13 cellular contexts compared by ENCODE assay signal in the genomic region with DNA sequence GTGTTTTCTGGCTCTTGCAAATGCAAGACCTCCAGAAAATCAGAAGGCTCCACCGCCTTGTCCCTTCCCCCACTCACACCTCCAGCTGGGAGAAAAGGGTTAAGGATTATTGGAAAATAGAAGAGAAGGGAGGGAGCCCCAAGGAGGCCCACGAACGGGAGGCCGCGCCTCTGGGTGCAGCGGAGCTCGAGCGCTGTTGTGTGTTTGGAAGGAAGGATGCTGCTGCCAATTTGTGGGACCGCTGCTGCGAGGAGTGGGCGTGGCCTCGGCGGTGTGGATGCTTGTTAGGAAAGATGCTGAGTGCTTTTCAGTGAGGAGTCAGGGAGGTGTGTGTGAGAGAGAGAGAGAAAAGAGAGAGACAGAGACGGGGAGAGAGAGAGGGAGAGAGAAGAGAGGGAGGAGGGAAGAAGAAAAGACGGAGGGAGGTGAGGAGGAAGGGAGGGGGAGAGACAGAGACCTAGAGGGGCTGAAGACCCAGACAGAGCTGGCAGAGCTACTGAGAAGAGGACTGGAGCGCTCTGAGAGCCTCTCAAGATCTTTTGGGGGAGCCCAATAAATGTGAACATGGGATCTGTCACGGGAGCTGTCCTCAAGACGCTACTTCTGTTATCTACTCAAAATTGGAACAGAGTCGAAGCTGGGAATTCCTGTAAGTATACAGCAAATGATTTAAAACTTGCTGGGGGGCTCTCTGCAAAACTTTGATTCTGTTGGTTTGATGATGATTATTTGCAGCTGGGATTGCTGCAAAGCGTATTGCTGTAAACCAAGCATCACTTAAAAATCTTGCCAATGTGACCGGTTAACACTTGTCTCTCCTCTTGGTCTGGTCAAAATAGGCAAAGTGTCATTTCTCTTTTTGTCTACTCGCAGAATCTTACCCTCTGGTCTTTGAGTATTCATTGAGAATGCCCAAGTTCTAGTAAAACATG.
A peak's percentile ranks its signal among the peaks of the same experiment; 100 is the strongest.
DNase-seq lines count a peak whose midpoint lies in the region; ATAC-seq lines count a peak whose summit lies in the region.
"Had no signal": no experiment of that assay in that cellular context is flagged by ENCODE, and none has a peak within 500 bp of the region (broad histone marks: within the 10 kb centered on the region; RNA-seq: fewer than 3 reads in every experiment).

TSS of gene CNTNAP4 (plus strand) at position 303 of the 932 bp plus-strand sequence. CDS start at position 565, 262 bp downstream.

- ATAC-seq in HG02852 (IDR thresholded peaks at IDR 0.05; ENCODE audit: unreplicated experiment), result no peak
- ATAC-seq in stimulated activated naive B cell treated with anti-CD40 and anti-IgM and Interleukin-4, amounts not matched to agents 10 μg/mL and 1 μg/mL and 100 μg/mL, for 72 hours (replicated peaks), result no peak

- no peaks in the 10 kb centered on the region for H3K27me3 ChIP-seq in layer of hippocampus (ENCODE audit: control insufficient read depth, insufficient read depth, low read length)

- no peaks in the 10 kb centered on the region for H3K36me3 Mint-ChIP-seq in stimulated activated naive B cell treated with anti-CD40 and anti-IgM and Interleukin-4, amounts not matched to agents 10 μg/mL and 1 μg/mL and 100 μg/mL, for 72 hours

- H3K9me3 Mint-ChIP-seq in stimulated activated naive B cell treated with anti-CD40 and anti-IgM and Interleukin-4, amounts not matched to agents 10 μg/mL and 1 μg/mL and 100 μg/mL, for 72 hours, result peaks cover under 1 to 2% of the 10 kb centered on the region in 2 donors
- H3K9me3 Mint-ChIP-seq: activated CD4-positive, alpha-beta T cell treated with anti-CD3 and anti-CD28 coated beads, Interleukin-2, amount 10 ng/mL, durations not matched to agents 7 days and 5 days; stimulated activated naive CD8-positive, alpha-beta T cell treated with anti-CD3 and anti-CD28 coated beads, Interleukin-15, Interleukin-2, amounts not matched to agents 100 ng/mL and 50 ng/mL, for 24 hours had no signal

- DNase-seq in NCI-H82 (lab: John Stamatoyannopoulos, UW), result peak; percentile 32
- DNase-seq in NCI-H82 treated with DMSO at 0.1 percent for 48 hours (lab: John Stamatoyannopoulos, UW; ENCODE audit: unreplicated experiment), result no peak
- peak; percentile 19 for DNase-seq in astrocyte of the hippocampus (ENCODE audit: low read depth, low spot score)
- peak in 46 of 49 donors; percentile 13 to 91 (median 58) for DNase-seq in substantia nigra (lab: John Stamatoyannopoulos, UW)
- DNase-seq in stimulated activated naive B cell treated with anti-CD40 and anti-IgM and Interleukin-4, amounts not matched to agents 10 μg/mL and 1 μg/mL and 100 μg/mL, for 72 hours, result no peak
- DNase-seq in T-helper 2 cell, result no peak
- DNase-seq: activated CD4-positive, alpha-beta T cell treated with anti-CD3 and anti-CD28 coated beads, Interleukin-2, amount 10 ng/mL, durations not matched to agents 7 days and 5 days; activated naive CD4-positive, alpha-beta T cell treated with anti-CD3 and anti-CD28 coated beads for 36 hours; dermis blood vessel endothelial cell; NCI-H446 had no signal

- H3K27ac ChIP-seq in layer of hippocampus (ENCODE audit: low read depth, low read length) (peak within 1 kb of the TSS; percentile 65), substantia nigra (ENCODE audit: low read depth, low read length, poor library complexity, severe bottlenecking) (peak within 1 kb of the TSS; percentile 89)

- H3K4me1 Mint-ChIP-seq in stimulated activated naive B cell treated with anti-CD40 and anti-IgM and Interleukin-4, amounts not matched to agents 10 μg/mL and 1 μg/mL and 100 μg/mL, for 72 hours, result no peaks in the 10 kb centered on the region
- H3K4me1 Mint-ChIP-seq: activated CD4-positive, alpha-beta T cell treated with anti-CD3 and anti-CD28 coated beads, Interleukin-2, amount 10 ng/mL, durations not matched to agents 7 days and 5 days had no signal

- peaks cover 8 to 18% of the 10 kb centered on the region in 2 donors for H3K27me3 Mint-ChIP-seq in stimulated activated naive B cell treated with anti-CD40 and anti-IgM and Interleukin-4, amounts not matched to agents 10 μg/mL and 1 μg/mL and 100 μg/mL, for 72 hours
- H3K27me3 Mint-ChIP-seq: stimulated activated naive CD8-positive, alpha-beta T cell treated with anti-CD3 and anti-CD28 coated beads, Interleukin-15, Interleukin-2, amounts not matched to agents 100 ng/mL and 50 ng/mL, for 24 hours had no signal

- H3K4me3 Mint-ChIP-seq in stimulated activated naive B cell treated with anti-CD40 and anti-IgM and Interleukin-4, amounts not matched to agents 10 μg/mL and 1 μg/mL and 100 μg/mL, for 72 hours, result no peak within 1 kb of the TSS
- H3K4me3 Mint-ChIP-seq: activated CD4-positive, alpha-beta T cell treated with anti-CD3 and anti-CD28 coated beads, Interleukin-2, amount 10 ng/mL, durations not matched to agents 7 days and 5 days; activated naive CD4-positive, alpha-beta T cell treated with anti-CD3 and anti-CD28 coated beads for 36 hours; stimulated activated naive CD8-positive, alpha-beta T cell treated with anti-CD3 and anti-CD28 coated beads, Interleukin-15, Interleukin-2, amounts not matched to agents 100 ng/mL and 50 ng/mL, for 24 hours had no signal

- no peak within 1 kb of the TSS for H3K27ac Mint-ChIP-seq in stimulated activated naive B cell treated with anti-CD40 and anti-IgM and Interleukin-4, amounts not matched to agents 10 μg/mL and 1 μg/mL and 100 μg/mL, for 72 hours
- H3K27ac Mint-ChIP-seq: activated CD4-positive, alpha-beta T cell treated with anti-CD3 and anti-CD28 coated beads, Interleukin-2, amount 10 ng/mL, durations not matched to agents 7 days and 5 days; activated naive CD4-positive, alpha-beta T cell treated with anti-CD3 and anti-CD28 coated beads for 36 hours; stimulated activated naive CD8-positive, alpha-beta T cell treated with anti-CD3 and anti-CD28 coated beads, Interleukin-15, Interleukin-2, amounts not matched to agents 100 ng/mL and 50 ng/mL, for 24 hours had no signal

Comparison
In these comparisons a context has a peak if more than half of its experiments do, and no peak if none do; other contexts are left out.
1. DNase-seq: peak in NCI-H82 (single experiment), astrocyte of the hippocampus (single experiment) and substantia nigra (46 of 49); none in NCI-H82 treated with DMSO at 0.1 percent for 48 hours (single experiment), stimulated activated naive B cell treated with anti-CD40 and anti-IgM and Interleukin-4, amounts not matched to agents 10 μg/mL and 1 μg/mL and 100 μg/mL, for 72 hours (single experiment) and T-helper 2 cell (0 of 5).